In genomic region chr21:35220301-35220700, GRCh38 we compare ENCODE assay signal across 19 cellular contexts.
"Had no signal": no experiment of that assay in that cellular context is flagged by ENCODE, and none has a peak within 500 bp of the region (broad histone marks: within the 10 kb centered on the region; RNA-seq: fewer than 3 reads in every experiment).

No MANE protein-coding gene starts in this region.

- H3K36me3 Mint-ChIP-seq: naive thymus-derived CD8-positive, alpha-beta T cell had no signal

- ATAC-seq: activated CD8-positive, alpha-beta memory T cell treated with anti-CD3 and anti-CD28 coated beads, Interleukin-2, amount 10 ng/mL, durations not matched to agents 7 days and 5 days; activated T-helper 17 cell treated with anti-CD3 and anti-CD28 coated beads, Interleukin-2, amount 50 U/mL, for 72 hours; naive thymus-derived CD8-positive, alpha-beta T cell; stimulated activated naive CD8-positive, alpha-beta T cell treated with anti-CD3 and anti-CD28 coated beads, Interleukin-15, amount 100 ng/mL, for 72 hours had no signal

- H3K4me3 ChIP-seq: breast epithelium, esophagus muscularis mucosa, prostate gland, right atrium auricular region, upper lobe of left lung had no signal

- H3K4me3 Mint-ChIP-seq: activated B cell treated with CpG ODN at 0.5 μM for 24 hours; activated CD4-positive, alpha-beta memory T cell treated with anti-CD3 and anti-CD28 coated beads, Interleukin-2, amount 10 ng/mL, durations not matched to agents 7 days and 5 days; activated CD8-positive, alpha-beta memory T cell treated with anti-CD3 and anti-CD28 coated beads, Interleukin-2, amount 10 ng/mL, durations not matched to agents 7 days and 5 days; activated naive CD8-positive, alpha-beta T cell treated with anti-CD3 and anti-CD28 coated beads, Interleukin-2, amount 10 ng/mL, durations not matched to agents 7 days and 5 days; activated T-helper 17 cell treated with anti-CD3 and anti-CD28 coated beads, Interleukin-2, amount 50 U/mL, for 72 hours; naive thymus-derived CD8-positive, alpha-beta T cell; stimulated activated naive CD8-positive, alpha-beta T cell treated with anti-CD3 and anti-CD28 coated beads, Interleukin-15, amount 100 ng/mL, for 72 hours had no signal

- H3K9me3 Mint-ChIP-seq: activated B cell treated with CpG ODN at 0.5 μM for 24 hours; activated T-helper 17 cell treated with anti-CD3 and anti-CD28 coated beads, Interleukin-2, amount 50 U/mL, for 72 hours; stimulated activated naive CD8-positive, alpha-beta T cell treated with anti-CD3 and anti-CD28 coated beads, Interleukin-15, amount 100 ng/mL, for 72 hours had no signal

- DNase-seq: activated B cell treated with CpG ODN at 0.5 μM for 24 hours; activated CD4-positive, alpha-beta memory T cell treated with anti-CD3 and anti-CD28 coated beads, Interleukin-2, amount 10 ng/mL, durations not matched to agents 7 days and 5 days; activated CD4-positive, alpha-beta T cell treated with anti-CD3 and anti-CD28 coated beads for 4 hours; activated CD8-positive, alpha-beta memory T cell treated with anti-CD3 and anti-CD28 coated beads, Interleukin-2, amount 10 ng/mL, durations not matched to agents 7 days and 5 days; activated naive CD4-positive, alpha-beta T cell treated with Interleukin-2 at 50 U/mL for 16 hours; activated naive CD8-positive, alpha-beta T cell treated with anti-CD3 and anti-CD28 coated beads, Interleukin-2, amount 10 ng/mL, durations not matched to agents 7 days and 5 days; anterior cingulate cortex; cerebellar nuclear complex; dermis blood vessel endothelial cell; effector memory CD4-positive, alpha-beta T cell; mesenchymal stem cell; naive thymus-derived CD8-positive, alpha-beta T cell; stimulated activated naive CD8-positive, alpha-beta T cell treated with anti-CD3 and anti-CD28 coated beads, Interleukin-15, amount 100 ng/mL, for 72 hours; upper lobe of left lung had no signal

- H3K27ac Mint-ChIP-seq: activated B cell treated with CpG ODN at 0.5 μM for 24 hours; activated CD4-positive, alpha-beta memory T cell treated with anti-CD3 and anti-CD28 coated beads, Interleukin-2, amount 10 ng/mL, durations not matched to agents 7 days and 5 days; activated CD8-positive, alpha-beta memory T cell treated with anti-CD3 and anti-CD28 coated beads, Interleukin-2, amount 10 ng/mL, durations not matched to agents 7 days and 5 days; activated naive CD8-positive, alpha-beta T cell treated with anti-CD3 and anti-CD28 coated beads, Interleukin-2, amount 10 ng/mL, durations not matched to agents 7 days and 5 days; activated T-helper 17 cell treated with anti-CD3 and anti-CD28 coated beads, Interleukin-2, amount 50 U/mL, for 72 hours had no signal

- H3K27me3 ChIP-seq: breast epithelium, esophagus muscularis mucosa, right atrium auricular region, upper lobe of left lung had no signal

- H3K9me3 ChIP-seq: breast epithelium, esophagus muscularis mucosa, prostate gland, right atrium auricular region, upper lobe of left lung had no signal

- H3K27ac ChIP-seq: breast epithelium, esophagus muscularis mucosa, prostate gland, right atrium auricular region, upper lobe of left lung had no signal

- H3K27me3 Mint-ChIP-seq: activated B cell treated with CpG ODN at 0.5 μM for 24 hours; activated T-helper 17 cell treated with anti-CD3 and anti-CD28 coated beads, Interleukin-2, amount 50 U/mL, for 72 hours; naive thymus-derived CD8-positive, alpha-beta T cell; stimulated activated naive CD8-positive, alpha-beta T cell treated with anti-CD3 and anti-CD28 coated beads, Interleukin-15, amount 100 ng/mL, for 72 hours had no signal

- H3K36me3 ChIP-seq: breast epithelium, esophagus muscularis mucosa, prostate gland, right atrium auricular region, upper lobe of left lung had no signal

- H3K4me1 ChIP-seq: breast epithelium, prostate gland had no signal
